ENCODE assay signal across 8 cellular contexts in genomic region chr1:40532062-40532389, GRCh38. TPM values are rescaled to one million over a fixed set of nuclear protein-coding genes. Genes with fewer than 3 reads are reported as not detected.
DNase-seq lines count a peak whose midpoint lies in the region; ATAC-seq and TF ChIP-seq lines count a peak whose summit lies in the region.

No MANE protein-coding gene starts in this region.

- no CpG with 5 or more reads among the region's 3 CpGs for WGBS in iPS DF 6.9 (ENCODE audit: insufficient coverage, insufficient read length)

- no peaks in the 10 kb centered on the region for H3K27me3 ChIP-seq in iPS DF 6.9 (ENCODE audit: control insufficient read depth, insufficient read depth, low read length)

- TF ChIP-seq CTCF in WI38 (IDR thresholded peaks at IDR 0.05; ENCODE audit: low read depth, low read length) = no peak

- peaks cover 27% of the 10 kb centered on the region for H3K4me1 Mint-ChIP-seq in stimulated activated memory B cell treated with anti-CD40 and anti-IgM and Interleukin-4, amounts not matched to agents 10 μg/mL and 1 μg/mL and 100 μg/mL, for 72 hours

- H3K36me3 ChIP-seq in iPS DF 6.9 (ENCODE audit: control insufficient read depth, insufficient read depth, low read length) = no peaks in the 10 kb centered on the region

- no peak overlapping the region for H3K27ac ChIP-seq in iPS DF 6.9 (ENCODE audit: low read length)

- peaks cover 7% of the 10 kb centered on the region for H3K36me3 Mint-ChIP-seq in stimulated activated memory B cell treated with anti-CD40 and anti-IgM and Interleukin-4, amounts not matched to agents 10 μg/mL and 1 μg/mL and 100 μg/mL, for 72 hours

- ATAC-seq in stimulated activated memory B cell treated with anti-CD40 and anti-IgM and Interleukin-4, amounts not matched to agents 10 μg/mL and 1 μg/mL and 100 μg/mL, for 72 hours = no peak
- ATAC-seq in HG02870 (IDR thresholded peaks at IDR 0.05; ENCODE audit: unreplicated experiment) (no peak), HG02884 (IDR thresholded peaks at IDR 0.05; ENCODE audit: unreplicated experiment) (no peak)

- H3K27ac Mint-ChIP-seq in stimulated activated memory B cell treated with anti-CD40 and anti-IgM and Interleukin-4, amounts not matched to agents 10 μg/mL and 1 μg/mL and 100 μg/mL, for 72 hours = peak overlapping the region; percentile 84

- peaks cover 6% of the 10 kb centered on the region for H3K9me3 Mint-ChIP-seq in stimulated activated memory B cell treated with anti-CD40 and anti-IgM and Interleukin-4, amounts not matched to agents 10 μg/mL and 1 μg/mL and 100 μg/mL, for 72 hours

- H3K4me1 ChIP-seq in iPS DF 6.9 (ENCODE audit: control insufficient read depth, insufficient read depth, low read length) = no peaks in the 10 kb centered on the region

- H3K9me3 ChIP-seq in iPS DF 6.9 (ENCODE audit: control insufficient read depth, insufficient read depth, low read length) = no peaks in the 10 kb centered on the region

- peak overlapping the region; percentile 95 for H3K4me3 Mint-ChIP-seq in stimulated activated memory B cell treated with anti-CD40 and anti-IgM and Interleukin-4, amounts not matched to agents 10 μg/mL and 1 μg/mL and 100 μg/mL, for 72 hours

- no peaks in the 10 kb centered on the region for H3K27me3 Mint-ChIP-seq in stimulated activated memory B cell treated with anti-CD40 and anti-IgM and Interleukin-4, amounts not matched to agents 10 μg/mL and 1 μg/mL and 100 μg/mL, for 72 hours

- DNase-seq in NCI-H2171 treated with DMSO at 0.1 percent for 48 hours (lab: John Stamatoyannopoulos, UW) (peak; percentile 26), NCI-H2171 (lab: John Stamatoyannopoulos, UW) (no peak), iPS DF 6.9 (ENCODE audit: low read depth, low spot score) (no peak), A172 (ENCODE audit: low spot score) (no peak)

- H3K4me3 ChIP-seq in WI38 (ENCODE audit: low read depth, low read length) (peak overlapping the region; percentile 74), iPS DF 6.9 (ENCODE audit: low read length) (peak overlapping the region; percentile 94; the same call in 1 of the 2 replicates)

RNA-seq across cellular contexts. Expression of gene ZNF684, which starts 0.6 kb away (rescaled TPM):
- 5.0 TPM in 2 replicates for total RNA-seq in A172 (2014; rRNA removed; shearing (Covaris generic))

RNA-seq across cellular contexts. Expression of gene EXO5, which starts 23.5 kb away (rescaled TPM):
- 2.2 and 3.5 TPM in 2 replicates for total RNA-seq in A172 (2014; rRNA removed; shearing (Covaris generic))

RNA-seq across cellular contexts. Expression of gene ZFP69, which starts 54.9 kb away (rescaled TPM):
- not detected in 2 replicates for total RNA-seq in A172 (2014; rRNA removed; shearing (Covaris generic))
